9 cellular contexts compared by ENCODE assay signal in the genomic region with DNA sequence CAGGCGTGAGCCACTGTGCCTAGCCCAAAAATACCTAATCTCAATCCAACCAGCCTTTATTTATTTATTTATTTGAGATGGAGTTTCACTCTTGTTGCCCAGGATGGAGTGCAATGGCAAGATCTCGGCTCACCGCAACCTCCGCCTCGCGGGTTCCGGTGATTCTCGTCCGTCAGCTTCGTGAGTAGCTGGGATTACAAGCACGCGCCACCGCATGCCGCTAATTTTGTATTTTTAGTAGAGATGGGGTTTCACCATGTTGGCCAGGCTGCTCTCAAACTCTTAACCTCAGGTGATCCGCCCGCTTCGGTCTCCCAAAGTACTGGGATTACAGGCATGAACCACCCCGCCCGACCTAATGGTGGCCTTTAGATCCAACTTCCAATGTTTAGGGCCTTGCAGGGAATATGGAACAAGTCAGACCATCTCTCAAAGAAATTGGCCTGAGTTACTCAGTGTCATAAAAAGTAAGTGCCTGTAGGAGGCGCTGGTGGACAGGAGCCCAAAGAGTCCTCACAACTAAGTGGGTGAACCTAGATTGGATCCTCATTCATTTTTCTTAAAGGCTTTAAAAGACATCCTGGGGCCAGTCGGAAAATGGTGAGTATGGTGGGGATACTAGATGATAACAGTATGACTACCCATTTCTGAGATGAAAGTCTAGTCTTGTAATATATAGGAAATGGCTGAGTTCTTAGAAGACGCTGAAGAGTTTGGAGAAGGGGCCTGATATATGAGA. TPM values are rescaled to one million over a fixed set of nuclear protein-coding genes. Genes with fewer than 3 reads are reported as not detected.
A peak's percentile ranks its signal among the peaks of the same experiment; 100 is the strongest.
DNase-seq lines count a peak whose midpoint lies in the region; ATAC-seq and TF ChIP-seq lines count a peak whose summit lies in the region.
"Had no signal": no experiment of that assay in that cellular context is flagged by ENCODE, and none has a peak within 500 bp of the region (broad histone marks: within the 10 kb centered on the region; RNA-seq: fewer than 3 reads in every experiment).

No MANE protein-coding gene starts in this region.

- WGBS in mammary epithelial cell (ENCODE audit: low coverage, missing lambda C conversion rate), result 87% methylated on average over 21 of the region's 22 CpGs

- intact Hi-C loops in Calu3 (cut with micrococcal nuclease; ENCODE audit: unreplicated experiment) (no loop called here), mammary epithelial cell (cut with micrococcal nuclease) (loop anchor here (1.0 to 2.0 kb wide), 3 partner anchors 35 to 72 kb away; no protein-coding TSS in a partner anchor)

- in situ Hi-C loops in HAP-1 (cut with MboI; ENCODE audit: low sequenced_read_pairs) (loop anchor here (5.0 kb wide), 1 partner anchor 53 kb away; no protein-coding TSS in a partner anchor), mammary epithelial cell (cut with MboI; ENCODE audit: low sequenced_read_pairs in 2 of 2) (no loop called here)

- dilution Hi-C loops in mammary epithelial cell (cut with HindIII; ENCODE audit: low sequenced_read_pairs), result loop anchor here (5.0 kb wide), 2 partner anchors 47 to 58 kb away; partner anchors contain the start of gene MMP25

- no peaks in the 10 kb centered on the region for H3K79me2 ChIP-seq in mammary epithelial cell (ENCODE audit: insufficient read depth, low read length)

- no peak overlapping the region for H3K4me2 ChIP-seq in mammary epithelial cell (ENCODE audit: insufficient read depth, low read depth, low read length)

- TF ChIP-seq CTCF in Calu3 (IDR thresholded peaks at IDR 0.05; ENCODE audit: unreplicated experiment) (peak; percentile 61), RWPE1 (conservative IDR thresholded peaks at IDR 0.05; ENCODE audit: low read depth) (peak; percentile 29), mammary epithelial cell (conservative IDR thresholded peaks at IDR 0.05 in 1 of 2, IDR thresholded peaks at IDR 0.05 in 1 of 2; ENCODE audit: extremely low read depth in 1 of 2, insufficient read depth in 1 of 2, low read depth in 1 of 2, low read length in 2 of 2) (peak; percentile 68 to 75)

- H3K4me1 ChIP-seq in HAP-1, result no peaks in the 10 kb centered on the region; the same call in 1 of the 2 replicates
- H3K4me1 ChIP-seq in mammary epithelial cell (ENCODE audit: insufficient read depth, low read length), result no peaks in the 10 kb centered on the region

- H3K4me3 ChIP-seq in HAP-1 (no peak overlapping the region), mammary epithelial cell (replicated peaks in 1 of 3; ENCODE audit: insufficient read depth in 1 of 3, low read depth in 2 of 3, low read length in 3 of 3) (no peak overlapping the region)

- BruUV-seq in Calu3 (replicated peaks; lab: Mats Ljungman, UMichigan) (no TSS peak), mammary epithelial cell (replicated peaks; lab: Mats Ljungman, UMichigan) (no TSS peak)

- H2AFZ ChIP-seq in mammary epithelial cell (ENCODE audit: low read depth, low read length), result no peak overlapping the region

- H3K36me3 ChIP-seq in HAP-1 (replicated peaks) (no peaks in the 10 kb centered on the region), mammary epithelial cell (ENCODE audit: insufficient read depth, low read length) (no peaks in the 10 kb centered on the region)

- peaks cover 45% of the 10 kb centered on the region for H3K27me3 Mint-ChIP-seq in Calu3 (ENCODE audit: unreplicated experiment)
- no peaks in the 10 kb centered on the region for H3K27me3 Mint-ChIP-seq in stimulated activated memory B cell treated with anti-CD40 and anti-IgM and Interleukin-4, amounts not matched to agents 10 μg/mL and 1 μg/mL and 100 μg/mL, for 72 hours

- POLR2A ChIA-PET in RWPE1 (lab: Yijun Ruan, JAX; ENCODE audit: low non-redundant PET), result no interaction called here

- H3K4me3 Mint-ChIP-seq in Calu3 (ENCODE audit: low read depth, unreplicated experiment), result no peak overlapping the region
- H3K4me3 Mint-ChIP-seq in stimulated activated memory B cell treated with anti-CD40 and anti-IgM and Interleukin-4, amounts not matched to agents 10 μg/mL and 1 μg/mL and 100 μg/mL, for 72 hours, result no peak overlapping the region

- peak; percentile 46 for DNase-seq in Calu3
- DNase-seq in HAP-1 (ENCODE audit: low spot score in 2 of 2), result peak; percentile 34 to 70
- no peak for DNase-seq in RWPE1 (ENCODE audit: low spot score)
- peak; percentile 37 for DNase-seq in mammary epithelial cell
- peak; percentile 63 for DNase-seq in myocyte (ENCODE audit: low read depth)

- no peaks in the 10 kb centered on the region for H3K9me3 ChIP-seq in HAP-1
- no peaks in the 10 kb centered on the region for H3K9me3 ChIP-seq in mammary epithelial cell (replicated peaks; ENCODE audit: insufficient read depth, low read length)

- no peaks in the 10 kb centered on the region for H4K20me1 ChIP-seq in mammary epithelial cell (ENCODE audit: insufficient read depth, low read length)

- no peak overlapping the region for H3K27ac Mint-ChIP-seq in Calu3 (ENCODE audit: unreplicated experiment)
- H3K27ac Mint-ChIP-seq in stimulated activated memory B cell treated with anti-CD40 and anti-IgM and Interleukin-4, amounts not matched to agents 10 μg/mL and 1 μg/mL and 100 μg/mL, for 72 hours, result no peak overlapping the region

- no peak overlapping the region for H3K27ac ChIP-seq in RWPE1
- H3K27ac ChIP-seq in mammary epithelial cell (ENCODE audit: insufficient read depth, low read depth, low read length), result no peak overlapping the region
- H3K27ac ChIP-seq: VCaP had no signal

- H3K9ac ChIP-seq in mammary epithelial cell (ENCODE audit: insufficient read depth, low read length), result no peak overlapping the region

- ATAC-seq in GM18867 (IDR thresholded peaks at IDR 0.05; ENCODE audit: unreplicated experiment) (no peak), GM21367 (IDR thresholded peaks at IDR 0.05; ENCODE audit: unreplicated experiment) (no peak)
- no peak for ATAC-seq in stimulated activated memory B cell treated with anti-CD40 and anti-IgM and Interleukin-4, amounts not matched to agents 10 μg/mL and 1 μg/mL and 100 μg/mL, for 72 hours

- CTCF ChIA-PET in Calu3 (lab: Charles Lee), result no interaction called here
- CTCF ChIA-PET in RWPE1 (lab: Yijun Ruan, JAX), result no interaction called here
- CTCF ChIA-PET in mammary epithelial cell (lab: Charles Lee; ENCODE audit: low non-redundant PET), result no interaction called here

- no peaks in the 10 kb centered on the region for H3K9me3 Mint-ChIP-seq in Calu3 (ENCODE audit: low read depth, unreplicated experiment)
- no peaks in the 10 kb centered on the region for H3K9me3 Mint-ChIP-seq in stimulated activated memory B cell treated with anti-CD40 and anti-IgM and Interleukin-4, amounts not matched to agents 10 μg/mL and 1 μg/mL and 100 μg/mL, for 72 hours

- H3K27me3 ChIP-seq in HAP-1 (ENCODE audit: low read depth), result no peaks in the 10 kb centered on the region
- no peaks in the 10 kb centered on the region for H3K27me3 ChIP-seq in mammary epithelial cell (ENCODE audit: insufficient read depth, low read length)

- peaks cover 12% of the 10 kb centered on the region for H3K36me3 Mint-ChIP-seq in Calu3 (ENCODE audit: insufficient read depth, unreplicated experiment)
- H3K36me3 Mint-ChIP-seq in stimulated activated memory B cell treated with anti-CD40 and anti-IgM and Interleukin-4, amounts not matched to agents 10 μg/mL and 1 μg/mL and 100 μg/mL, for 72 hours, result no peaks in the 10 kb centered on the region

- H3K4me1 Mint-ChIP-seq in Calu3 (ENCODE audit: low read depth, unreplicated experiment), result peaks cover 20% of the 10 kb centered on the region
- peaks cover 7% of the 10 kb centered on the region for H3K4me1 Mint-ChIP-seq in stimulated activated memory B cell treated with anti-CD40 and anti-IgM and Interleukin-4, amounts not matched to agents 10 μg/mL and 1 μg/mL and 100 μg/mL, for 72 hours

RNA-seq across cellular contexts. Expression of gene ZSCAN10, which starts 4.6 kb away (rescaled TPM):
- total RNA-seq in Calu3 (2022) (not detected in 2 replicates), mammary epithelial cell (not detected), myocyte (not detected in 2 replicates)
- not detected for polyA plus RNA-seq in mammary epithelial cell
- not detected for polyA minus RNA-seq in mammary epithelial cell
- polyA plus RNA-seq in myocyte (2012), result not detected

RNA-seq across cellular contexts. Expression of gene ZNF205, which starts 17.9 kb away (rescaled TPM):
- 17.2 and 17.7 TPM in 2 replicates for total RNA-seq in Calu3 (2022)
- 10 to 100 TPM; 14.8 to 19.2 TPM for total RNA-seq in mammary epithelial cell
- 9.8 TPM for polyA plus RNA-seq in mammary epithelial cell
- polyA minus RNA-seq in mammary epithelial cell, result 6.7 TPM
- total RNA-seq in myocyte, result 29.2 and 33.3 TPM in 2 replicates
- 15.4 TPM for polyA plus RNA-seq in myocyte (2012)

RNA-seq across cellular contexts. Expression of gene IL32, which starts 29.0 kb away (rescaled TPM):
- total RNA-seq in Calu3 (2022) (81.8 and 89.0 TPM in 2 replicates), mammary epithelial cell (10 to 100 TPM in 1 of 2 donors, 1 to 10 TPM in 1; 1.5 to 25.2 TPM), myocyte (646 and 732 TPM in 2 replicates)
- 8.4 TPM for polyA plus RNA-seq in mammary epithelial cell
- 46.4 TPM for polyA minus RNA-seq in mammary epithelial cell
- polyA plus RNA-seq in myocyte (2012), result 947 TPM

RNA-seq across cellular contexts. Expression of gene ZNF213, which starts 40.4 kb away (rescaled TPM):
- total RNA-seq in Calu3 (2022) (9.8 and 11.8 TPM in 2 replicates), mammary epithelial cell (10 to 100 TPM in 1 of 2 donors, 1 to 10 TPM in 1; 7.7 to 10.8 TPM), myocyte (4.3 and 5.0 TPM in 2 replicates)
- polyA plus RNA-seq in mammary epithelial cell, result 0.78 TPM
- polyA minus RNA-seq in mammary epithelial cell, result 6.5 TPM
- polyA plus RNA-seq in myocyte (2012), result 12.8 TPM

RNA-seq across cellular contexts. Expression of gene MMP25, which starts 48.1 kb away (rescaled TPM):
- 0.27 and 0.31 TPM in 2 replicates for total RNA-seq in Calu3 (2022)
- total RNA-seq in mammary epithelial cell, result under 1 TPM; 0.50 to 0.54 TPM
- 0.20 TPM for polyA plus RNA-seq in mammary epithelial cell
- not detected for polyA minus RNA-seq in mammary epithelial cell
- 0.05 TPM in 2 replicates for total RNA-seq in myocyte
- 2.2 TPM for polyA plus RNA-seq in myocyte (2012)
